21 cellular contexts compared by ENCODE assay signal in the genomic region with DNA sequence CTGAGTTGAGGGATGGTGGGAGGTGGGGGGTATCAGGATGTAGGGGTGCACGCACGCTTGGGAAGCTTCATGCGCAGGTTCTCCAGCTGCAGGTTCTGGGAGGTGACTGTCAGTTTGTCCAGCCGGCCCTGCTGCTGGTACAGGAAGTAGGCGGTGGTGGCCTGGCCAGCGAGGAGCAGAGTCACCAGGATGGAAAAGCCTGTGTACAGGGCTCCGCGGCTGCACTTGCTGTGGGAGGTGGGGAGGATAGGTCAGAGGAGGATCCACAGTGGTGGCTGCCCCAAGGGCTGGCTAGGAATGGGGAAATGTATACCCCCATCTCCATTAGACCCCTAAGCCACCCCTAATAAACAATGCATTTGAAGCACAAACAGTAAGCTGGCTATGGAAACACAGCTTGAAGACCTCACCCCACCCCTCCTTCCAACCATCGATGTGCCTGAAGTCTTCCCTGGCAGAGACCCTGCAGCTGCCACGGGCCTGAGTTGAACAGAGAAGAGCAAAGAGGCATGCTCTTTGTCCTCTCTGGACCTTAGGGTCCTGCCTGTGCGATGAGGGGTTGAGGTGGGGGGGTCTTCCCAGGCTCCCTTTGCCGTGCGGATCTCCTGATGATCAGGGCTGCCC. TPM values are rescaled to one million over a fixed set of nuclear protein-coding genes. Genes with fewer than 3 reads are reported as not detected.
DNase-seq lines count a peak whose midpoint lies in the region; ATAC-seq and TF ChIP-seq lines count a peak whose summit lies in the region.
"Had no signal": no experiment of that assay in that cellular context is flagged by ENCODE, and none has a peak within 500 bp of the region (broad histone marks: within the 10 kb centered on the region; RNA-seq: fewer than 3 reads in every experiment).

No MANE protein-coding gene starts in this region.

- DNase-seq in DMS53 (lab: John Stamatoyannopoulos, UW): peak; percentile 21
- no peak for DNase-seq in DMS53 treated with DMSO at 0.1 percent for 48 hours (lab: John Stamatoyannopoulos, UW; ENCODE audit: unreplicated experiment)
- DNase-seq in activated B cell treated with CpG ODN at 0.5 μM for 24 hours: no peak
- peak; percentile 60 for DNase-seq in osteoblast (ENCODE audit: insufficient read length, low spot score, missing footprints)
- DNase-seq in 8988T: no peak
- DNase-seq in tibial artery: no peak
- DNase-seq in effector CD8-positive, alpha-beta T cell (lab: John Stamatoyannopoulos, UW): no peak
- DNase-seq: activated CD4-positive, alpha-beta T cell treated with anti-CD3 and anti-CD28 coated beads for 4 hours; activated T-cell treated with anti-CD3 and anti-CD28 coated beads, Interleukin-2, amount 50 U/mL, for 48 hours; adrenal gland; endodermal cell; hypothalamus; NCI-H2081 treated with DMSO at 0.1 percent for 48 hours; NCI-H526; PC-9; stimulated activated CD4-positive, alpha-beta T cell treated with anti-CD3 and anti-CD28 coated beads, Interleukin-4, amount 100 ng/mL, for 4 hours; thyroid gland had no signal

- H3K9me3 Mint-ChIP-seq in activated B cell treated with CpG ODN at 0.5 μM for 24 hours: no peaks in the 10 kb centered on the region
- H3K9me3 Mint-ChIP-seq: endodermal cell had no signal

- H3K27ac ChIP-seq in osteoblast (ENCODE audit: low read depth, low read length) (no peak overlapping the region), tibial artery (no peak overlapping the region)
- H3K27ac ChIP-seq: 22Rv1, PC-9, SK-N-MC had no signal

- H3K27me3 ChIP-seq in osteoblast (ENCODE audit: insufficient read depth, low read length): no peaks in the 10 kb centered on the region
- H3K27me3 ChIP-seq in tibial artery: no peaks in the 10 kb centered on the region
- H3K27me3 ChIP-seq: adrenal gland, thyroid gland had no signal

- CTCF ChIA-PET in activated B cell treated with CpG ODN at 0.5 μM for 24 hours (lab: Charles Lee): interaction anchor here (2.6 kb wide), 1 partner anchor 9 kb away, joined by 9 read pairs; no protein-coding TSS in a partner anchor

- H3K9me3 ChIP-seq in osteoblast (ENCODE audit: low read depth, low read length) (no peaks in the 10 kb centered on the region), tibial artery (no peaks in the 10 kb centered on the region)
- H3K9me3 ChIP-seq: adrenal gland, thyroid gland had no signal

- H3K27me3 Mint-ChIP-seq in activated B cell treated with CpG ODN at 0.5 μM for 24 hours: no peaks in the 10 kb centered on the region
- H3K27me3 Mint-ChIP-seq: progenitor cell of endocrine pancreas had no signal

- peaks cover 5% of the 10 kb centered on the region for H3K4me1 ChIP-seq in osteoblast (ENCODE audit: insufficient read depth, low read length)
- H3K4me1 ChIP-seq in tibial artery: peaks cover 0 to 14% (median 9%) of the 10 kb centered on the region in 4 donors

- H3K4me2 ChIP-seq in osteoblast (ENCODE audit: insufficient read depth, low read length): no peak overlapping the region
- H3K4me2 ChIP-seq: PC-9 had no signal

- H3K36me3 ChIP-seq in osteoblast (ENCODE audit: insufficient read depth, low read length) (no peaks in the 10 kb centered on the region), tibial artery (peaks cover 0 to 12% (median 10%) of the 10 kb centered on the region in 3 donors)

- H3K36me3 Mint-ChIP-seq in activated B cell treated with CpG ODN at 0.5 μM for 24 hours (ENCODE audit: low read depth): peaks cover 95% of the 10 kb centered on the region

- TF ChIP-seq CTCF in activated B cell treated with CpG ODN at 0.5 μM for 24 hours (IDR thresholded peaks at IDR 0.05) (no peak), osteoblast (IDR thresholded peaks at IDR 0.05; ENCODE audit: extremely low read depth, low read depth, low read length) (no peak), tibial artery (IDR thresholded peaks at IDR 0.05) (no peak)

- peak; percentile 83 for TF ChIP-seq POLR2A in GM18505 (IDR thresholded peaks at IDR 0.05; ENCODE audit: borderline replicate concordance, extremely low read depth, insufficient read depth, insufficient read length)

- H3K4me3 ChIP-seq in osteoblast (ENCODE audit: insufficient read depth, low read length) (no peak overlapping the region), tibial artery (no peak overlapping the region)
- H3K4me3 ChIP-seq: PC-9, SK-N-MC, thyroid gland had no signal

- no peak for ATAC-seq in GM18505 (IDR thresholded peaks at IDR 0.05; ENCODE audit: unreplicated experiment)
- no peak for ATAC-seq in activated B cell treated with CpG ODN at 0.5 μM for 24 hours (ENCODE audit: low read depth)

- H3K27ac Mint-ChIP-seq in activated B cell treated with CpG ODN at 0.5 μM for 24 hours: peak overlapping the region; percentile 100
- H3K27ac Mint-ChIP-seq: endodermal cell, progenitor cell of endocrine pancreas had no signal

- POLR2A ChIA-PET in activated B cell treated with CpG ODN at 0.5 μM for 24 hours (lab: Charles Lee): interaction anchor here (0.7 to 43.9 kb wide), 4 partner anchors 2 to 44 kb away, joined by 3 to 2478 read pairs (median 1302); a partner anchor contains a TSS

- H3K4me1 Mint-ChIP-seq in activated B cell treated with CpG ODN at 0.5 μM for 24 hours: peaks cover 57% of the 10 kb centered on the region

- no peaks in the 10 kb centered on the region for H4K20me1 ChIP-seq in osteoblast (ENCODE audit: insufficient read depth, low read length)

- no peak overlapping the region for H2AFZ ChIP-seq in osteoblast (ENCODE audit: low read length)
- H2AFZ ChIP-seq: PC-9 had no signal

- intact Hi-C loops in activated B cell treated with CpG ODN at 0.5 μM for 24 hours (cut with micrococcal nuclease) (no loop called here), tibial artery (cut with DNase I; ENCODE audit: low total_unique reads) (no loop called here)

- H3K4me3 Mint-ChIP-seq in activated B cell treated with CpG ODN at 0.5 μM for 24 hours: peak overlapping the region; percentile 98
- H3K4me3 Mint-ChIP-seq: endodermal cell had no signal

- H3K79me2 ChIP-seq in osteoblast (ENCODE audit: insufficient read depth, low read length): no peaks in the 10 kb centered on the region

RNA-seq across cellular contexts. Expression of a gene that starts 5.5 kb away (rescaled TPM):
- 5,323 and 5,628 TPM in 2 replicates for total RNA-seq in activated B cell treated with CpG ODN at 0.5 μM for 24 hours
- 21.4 and 83.4 TPM in 2 replicates for total RNA-seq in osteoblast

RNA-seq across cellular contexts. Expression of a gene that starts 42.3 kb away (rescaled TPM):
- total RNA-seq in activated B cell treated with CpG ODN at 0.5 μM for 24 hours (4,086 and 4,865 TPM in 2 replicates), osteoblast (1,720 and 2,211 TPM in 2 replicates)

RNA-seq across cellular contexts. Expression of a gene that starts 49.7 kb away (rescaled TPM):
- 74.7 and 76.1 TPM in 2 replicates for total RNA-seq in activated B cell treated with CpG ODN at 0.5 μM for 24 hours
- total RNA-seq in osteoblast: 12.3 and 12.4 TPM in 2 replicates

Comparison
In these comparisons a context has a peak if more than half of its experiments do, and no peak if none do; other contexts are left out.
1. DNase-seq: peak in DMS53 (single experiment) and osteoblast (single experiment); none in DMS53 treated with DMSO at 0.1 percent for 48 hours (single experiment), activated B cell treated with CpG ODN at 0.5 μM for 24 hours (single experiment), 8988T (single experiment), tibial artery (0 of 2) and effector CD8-positive, alpha-beta T cell (single experiment).
2. RNA of a gene that starts 5.5 kb away (total RNA-seq): 5,323 to 5,628 TPM in activated B cell treated with CpG ODN at 0.5 μM for 24 hours; 21.4 to 83.4 TPM in osteoblast; every median in the first group is over 10 times any median in the second.